ENCODE assay signal across 1 cellular context in the genomic region with DNA sequence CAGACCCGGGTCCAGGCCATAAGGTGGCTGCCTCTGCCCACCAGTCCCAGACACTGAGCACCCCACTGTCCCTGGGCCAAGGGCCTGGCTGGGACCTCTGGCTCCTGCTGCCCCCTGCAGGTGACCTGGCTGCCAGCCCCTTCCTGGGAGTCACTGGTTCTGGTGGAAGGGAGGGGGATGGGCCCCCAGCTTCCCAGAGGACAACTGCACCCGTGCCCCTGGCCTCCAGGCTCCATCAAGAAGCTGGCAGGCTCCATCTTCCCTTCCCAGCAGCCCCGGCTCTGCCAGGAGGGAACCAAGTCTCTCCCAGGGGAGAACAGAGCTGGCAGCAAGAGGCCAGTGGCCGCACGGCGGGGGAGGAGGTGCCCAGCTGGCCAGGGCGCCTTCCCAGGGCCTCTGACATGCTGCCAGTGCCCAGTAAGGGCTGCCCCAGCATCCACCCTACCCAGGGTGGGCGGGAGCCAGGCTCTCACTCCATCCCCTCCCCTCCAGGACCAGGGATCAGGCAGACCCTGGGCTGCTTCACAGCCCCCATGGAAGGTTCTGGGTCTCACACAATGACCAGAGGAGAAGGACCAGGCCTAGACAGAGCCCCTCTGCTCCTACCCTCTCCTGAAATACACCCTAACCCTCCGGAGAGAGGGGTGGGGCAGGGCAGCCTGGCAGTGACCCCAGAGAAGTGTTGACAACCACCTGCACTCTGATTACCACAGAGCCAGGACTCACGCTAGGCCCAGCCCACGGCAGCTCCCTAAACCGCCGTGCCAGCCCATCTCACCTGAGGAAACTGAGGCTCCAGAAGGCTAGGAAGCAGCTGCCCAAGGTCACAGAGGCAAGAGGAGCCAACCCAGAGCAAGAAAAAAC.
A peak's percentile ranks its signal among the peaks of the same experiment; 100 is the strongest.
TF ChIP-seq lines count a peak whose summit lies in the region.

No MANE protein-coding gene starts in this region.

TF ChIP-seq in H1, 55 proteins besides CTCF, POLR2A, EP300 and RAD21:
- TF ChIP-seq CREB1 (IDR thresholded peaks at IDR 0.05) (peak; percentile 38; the same call in 1 of the 2 replicates), CHD7 (IDR thresholded peaks at IDR 0.05; ENCODE audit: insufficient replicate concordance, low read length) (no peak), CTBP2 (IDR thresholded peaks at IDR 0.05; ENCODE audit: borderline replicate concordance, insufficient read depth, insufficient read length, low read length) (peak; percentile 33), JUND (IDR thresholded peaks at IDR 0.05; ENCODE audit: low read length) (0 out of 2 replicates have a peak, but pooled peaks have one; percentile 9), GABPA (IDR thresholded peaks at IDR 0.05; ENCODE audit: borderline replicate concordance, insufficient read depth, low read length) (peak; percentile 63; the same call in 1 of the 2 replicates)
